12 cellular contexts compared by ENCODE assay signal in the genomic region with DNA sequence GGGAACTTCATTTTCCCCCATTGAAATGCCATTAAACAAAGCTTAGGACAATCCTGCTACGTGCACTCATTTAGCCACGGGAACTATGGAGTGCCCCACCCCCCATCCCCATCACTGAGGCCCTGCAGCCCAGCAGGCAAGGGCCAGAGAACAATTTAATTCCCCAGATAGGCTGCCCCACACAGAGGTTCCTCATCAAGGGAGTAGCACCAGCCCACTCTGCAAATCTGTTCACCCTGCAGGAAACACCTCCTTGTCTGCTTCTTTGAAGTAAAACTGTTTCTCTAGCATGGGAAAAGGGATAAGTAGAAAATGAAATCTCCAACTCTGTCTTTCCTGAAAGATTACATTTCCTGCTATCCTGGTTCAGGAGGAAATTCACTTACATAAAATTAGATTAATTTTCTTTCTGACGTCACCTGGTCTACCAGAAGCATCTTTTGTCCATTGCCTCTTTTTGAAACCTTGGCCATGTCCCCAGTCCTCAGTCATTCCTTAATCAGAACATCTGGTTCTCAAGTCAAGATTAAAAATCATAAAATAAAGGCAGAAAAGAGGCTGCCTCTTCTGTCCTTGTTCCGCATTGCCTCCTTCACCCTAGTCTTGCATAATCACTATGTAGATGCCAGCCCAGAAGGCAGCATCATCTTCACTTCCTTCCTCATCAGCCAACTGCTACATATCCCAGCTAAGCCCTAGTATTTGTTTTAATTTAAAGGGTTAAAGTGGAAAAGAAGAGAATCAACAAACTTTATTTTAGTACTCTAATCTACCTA.
DNase-seq lines count a peak whose midpoint lies in the region; TF ChIP-seq lines count a peak whose summit lies in the region.
"Had no signal": no experiment of that assay in that cellular context is flagged by ENCODE, and none has a peak within 500 bp of the region (broad histone marks: within the 10 kb centered on the region; RNA-seq: fewer than 3 reads in every experiment).

No MANE protein-coding gene starts in this region.

- peak overlapping the region; percentile 80 to 97 (median 89) for H3K4me2 ChIP-seq in BLaER1 treated with 17β-estradiol and CSF1 and Interleukin-3, amounts not matched to agents 10 nM and 100 nM
- H3K4me2 ChIP-seq in OCI-LY7 (ENCODE audit: low read length), result peak overlapping the region; percentile 31

- H3K9me2 ChIP-seq in OCI-LY7 (ENCODE audit: insufficient read depth, low read length), result no peaks in the 10 kb centered on the region

- CTCF ChIA-PET in OCI-LY7 (lab: Charles Lee; ENCODE audit: unreplicated experiment), result no interaction called here
- CTCF ChIA-PET in activated naive CD4-positive, alpha-beta T cell treated with anti-CD3 and anti-CD28 coated beads, Interleukin-2, amount 10 ng/mL, durations not matched to agents 7 days and 5 days (lab: Charles Lee), result no interaction called here

- WGBS in esophagus muscularis mucosa, result 59% methylated on average over 4 of the region's 4 CpGs

- no peaks in the 10 kb centered on the region for H3K79me2 ChIP-seq in OCI-LY7 (ENCODE audit: insufficient read depth, low read depth, low read length)

- H3K27me3 Mint-ChIP-seq in nephron (ENCODE audit: low read depth) (peaks cover 9% of the 10 kb centered on the region), HFFc6 (ENCODE audit: insufficient read depth) (peaks cover 17% of the 10 kb centered on the region)
- H3K27me3 Mint-ChIP-seq in activated naive CD4-positive, alpha-beta T cell treated with anti-CD3 and anti-CD28 coated beads, Interleukin-2, amount 10 ng/mL, durations not matched to agents 7 days and 5 days, result peaks cover 13% of the 10 kb centered on the region

- peak overlapping the region in 9 of 10 experiments; percentile 4 to 64 (median 49); a peak in 18 of 20 replicates for H3K4me3 ChIP-seq in BLaER1 treated with 17β-estradiol and CSF1 and Interleukin-3, amounts not matched to agents 10 nM and 100 nM
- H3K4me3 ChIP-seq in OCI-LY7 (ENCODE audit: low read depth, low read length, poor library complexity, severe bottlenecking) (no peak overlapping the region), esophagus muscularis mucosa (peak overlapping the region in 3 of 4 donors; percentile 2 to 13 (median 9))

- no peaks in the 10 kb centered on the region for H3K36me3 Mint-ChIP-seq in nephron (ENCODE audit: low read depth)
- H3K36me3 Mint-ChIP-seq in HFFc6 (ENCODE audit: low read depth), result no peaks in the 10 kb centered on the region
- no peaks in the 10 kb centered on the region for H3K36me3 Mint-ChIP-seq in activated naive CD4-positive, alpha-beta T cell treated with anti-CD3 and anti-CD28 coated beads, Interleukin-2, amount 10 ng/mL, durations not matched to agents 7 days and 5 days
- H3K36me3 Mint-ChIP-seq: T-cell had no signal

- H2AFZ ChIP-seq in OCI-LY7 (ENCODE audit: low read length), result peak overlapping the region; percentile 43; the same call in 1 of the 2 replicates

- H3K27ac Mint-ChIP-seq in nephron, result peak overlapping the region; percentile 89 to 95 (median 91)
- H3K27ac Mint-ChIP-seq in HFFc6, result no peak overlapping the region
- no peak overlapping the region for H3K27ac Mint-ChIP-seq in activated naive CD4-positive, alpha-beta T cell treated with anti-CD3 and anti-CD28 coated beads, Interleukin-2, amount 10 ng/mL, durations not matched to agents 7 days and 5 days
- H3K27ac Mint-ChIP-seq: T-cell had no signal

- peak overlapping the region; percentile 23 to 77 (median 62); a peak in 20 of 22 replicates for H3K9ac ChIP-seq in BLaER1 treated with 17β-estradiol and CSF1 and Interleukin-3, amounts not matched to agents 10 nM and 100 nM

- H3K9me3 ChIP-seq in BLaER1 treated with 17β-estradiol and CSF1 and Interleukin-3, amounts not matched to agents 10 nM and 100 nM (replicated peaks in 1 of 11), result peaks cover 0 to 35% (median 23%) of the 10 kb centered on the region in 11 experiments; a peak in 20 of 22 replicates
- no peaks in the 10 kb centered on the region for H3K9me3 ChIP-seq in OCI-LY7 (ENCODE audit: low read length)
- H3K9me3 ChIP-seq in esophagus muscularis mucosa, result peaks cover 0 to 5% (median 0%) of the 10 kb centered on the region in 4 donors

- no peak for TF ChIP-seq EP300 in esophagus muscularis mucosa (IDR thresholded peaks at IDR 0.05)

- H3K4me1 ChIP-seq in BLaER1 treated with 17β-estradiol and CSF1 and Interleukin-3, amounts not matched to agents 10 nM and 100 nM, result peaks cover 26 to 70% (median 47%) of the 10 kb centered on the region in 10 experiments
- H3K4me1 ChIP-seq in OCI-LY7 (ENCODE audit: insufficient read depth, low read length, poor library complexity, severe bottlenecking) (peaks cover 16% of the 10 kb centered on the region), esophagus muscularis mucosa (peaks cover 7 to 16% (median 15%) of the 10 kb centered on the region in 4 donors)

- intact Hi-C loops in OCI-LY7 (cut with micrococcal nuclease; ENCODE audit: unreplicated experiment), result no loop called here
- intact Hi-C loops in esophagus muscularis mucosa (cut with DNase I), result no loop called here

- H3K4me3 Mint-ChIP-seq in nephron (peak overlapping the region in 2 of 3 experiments; percentile 5 to 50), HFFc6 (no peak overlapping the region)
- no peak overlapping the region for H3K4me3 Mint-ChIP-seq in activated naive CD4-positive, alpha-beta T cell treated with anti-CD3 and anti-CD28 coated beads, Interleukin-2, amount 10 ng/mL, durations not matched to agents 7 days and 5 days
- H3K4me3 Mint-ChIP-seq: T-cell had no signal

- H3K9me3 Mint-ChIP-seq in nephron (peaks cover 18% of the 10 kb centered on the region), HFFc6 (peaks cover 11% of the 10 kb centered on the region; the same call in 1 of the 2 replicates)
- no peaks in the 10 kb centered on the region for H3K9me3 Mint-ChIP-seq in activated naive CD4-positive, alpha-beta T cell treated with anti-CD3 and anti-CD28 coated beads, Interleukin-2, amount 10 ng/mL, durations not matched to agents 7 days and 5 days

- TF ChIP-seq POLR2A in esophagus muscularis mucosa (IDR thresholded peaks at IDR 0.05; ENCODE audit: low read depth), result no peak

- TF ChIP-seq CTCF in OCI-LY7 (conservative IDR thresholded peaks at IDR 0.05; ENCODE audit: low read length) (no peak), esophagus muscularis mucosa (IDR thresholded peaks at IDR 0.05) (no peak), nephron (IDR thresholded peaks at IDR 0.05; ENCODE audit: unreplicated experiment in 3 of 3) (no peak), HFFc6 (IDR thresholded peaks at IDR 0.05) (no peak)

- no peaks in the 10 kb centered on the region for H3K36me3 ChIP-seq in BLaER1 treated with 17β-estradiol and CSF1 and Interleukin-3, amounts not matched to agents 10 nM and 100 nM
- H3K36me3 ChIP-seq in OCI-LY7 (ENCODE audit: insufficient read depth, low read length) (no peaks in the 10 kb centered on the region), esophagus muscularis mucosa (no peaks in the 10 kb centered on the region)

- H4K20me1 ChIP-seq in BLaER1 treated with 17β-estradiol and CSF1 and Interleukin-3, amounts not matched to agents 10 nM and 100 nM, result no peaks in the 10 kb centered on the region
- no peaks in the 10 kb centered on the region for H4K20me1 ChIP-seq in OCI-LY7 (ENCODE audit: insufficient read depth, low read length)

- H3K4me1 Mint-ChIP-seq in nephron (peaks cover 24% of the 10 kb centered on the region), HFFc6 (ENCODE audit: low read depth) (peaks cover 10% of the 10 kb centered on the region)
- no peaks in the 10 kb centered on the region for H3K4me1 Mint-ChIP-seq in activated naive CD4-positive, alpha-beta T cell treated with anti-CD3 and anti-CD28 coated beads, Interleukin-2, amount 10 ng/mL, durations not matched to agents 7 days and 5 days

- DNase-seq in OCI-LY7 (ENCODE audit: low spot score), result peak; percentile 24
- no peak for DNase-seq in esophagus muscularis mucosa (ENCODE audit: extremely low spot score)
- no peak for DNase-seq in OCI-M2 (lab: John Stamatoyannopoulos, UW; ENCODE audit: unreplicated experiment)
- no peak for DNase-seq in HFFc6
- DNase-seq in activated CD8-positive, alpha-beta memory T cell treated with anti-CD3 and anti-CD28 coated beads, Interleukin-2, amount 50 U/mL, for 4 hours, result no peak
- DNase-seq in activated naive CD4-positive, alpha-beta T cell treated with anti-CD3 and anti-CD28 coated beads, Interleukin-2, amount 10 ng/mL, durations not matched to agents 7 days and 5 days, result no peak
- DNase-seq: cerebellar nuclear complex, head of caudate nucleus, nucleus accumbens, T-cell had no signal

- peak overlapping the region; percentile 18 to 89 (median 78); a peak in 21 of 22 replicates for H3K27ac ChIP-seq in BLaER1 treated with 17β-estradiol and CSF1 and Interleukin-3, amounts not matched to agents 10 nM and 100 nM
- H3K27ac ChIP-seq in OCI-LY7 (ENCODE audit: low read depth, low read length, poor library complexity, severe bottlenecking), result no peak overlapping the region
- H3K27ac ChIP-seq in esophagus muscularis mucosa (replicated peaks in 1 of 4), result no peak overlapping the region

- no peaks in the 10 kb centered on the region for H3K27me3 ChIP-seq in BLaER1 treated with 17β-estradiol and CSF1 and Interleukin-3, amounts not matched to agents 10 nM and 100 nM
- H3K27me3 ChIP-seq in esophagus muscularis mucosa, result no peaks in the 10 kb centered on the region

- POLR2A ChIA-PET in OCI-LY7 (lab: Charles Lee), result interaction anchor here (1.0 to 1.5 kb wide), 2 partner anchors 9 to 17 kb away, joined by 3 to 4 read pairs; no protein-coding TSS in a partner anchor

- no TSS peak for BruUV-seq in OCI-LY7 (replicated peaks; lab: Mats Ljungman, UMichigan)

Comparison
In these comparisons a context has a peak if more than half of its experiments do, and no peak if none do; other contexts are left out.
1. H3K27ac ChIP-seq: peak in BLaER1 treated with 17β-estradiol and CSF1 and Interleukin-3, amounts not matched to agents 10 nM and 100 nM (11 of 11); none in OCI-LY7 (single experiment) and esophagus muscularis mucosa (0 of 4).
2. H3K27ac Mint-ChIP-seq: peak in nephron (3 of 3); none in HFFc6 (single experiment) and activated naive CD4-positive, alpha-beta T cell treated with anti-CD3 and anti-CD28 coated beads, Interleukin-2, amount 10 ng/mL, durations not matched to agents 7 days and 5 days (single experiment).
3. H3K4me3 Mint-ChIP-seq: peak in nephron (2 of 3); none in HFFc6 (single experiment) and activated naive CD4-positive, alpha-beta T cell treated with anti-CD3 and anti-CD28 coated beads, Interleukin-2, amount 10 ng/mL, durations not matched to agents 7 days and 5 days (single experiment).